In genomic region chr2:126715576-126716406, GRCh38 we compare ENCODE assay signal across 1 cellular context.
TF ChIP-seq lines count a peak whose summit lies in the region.

No MANE protein-coding gene starts in this region.

TF ChIP-seq in GM12878, 131 proteins besides CTCF, POLR2A, EP300 and RAD21 (continued from another document):
- TF ChIP-seq, protein P1, sequence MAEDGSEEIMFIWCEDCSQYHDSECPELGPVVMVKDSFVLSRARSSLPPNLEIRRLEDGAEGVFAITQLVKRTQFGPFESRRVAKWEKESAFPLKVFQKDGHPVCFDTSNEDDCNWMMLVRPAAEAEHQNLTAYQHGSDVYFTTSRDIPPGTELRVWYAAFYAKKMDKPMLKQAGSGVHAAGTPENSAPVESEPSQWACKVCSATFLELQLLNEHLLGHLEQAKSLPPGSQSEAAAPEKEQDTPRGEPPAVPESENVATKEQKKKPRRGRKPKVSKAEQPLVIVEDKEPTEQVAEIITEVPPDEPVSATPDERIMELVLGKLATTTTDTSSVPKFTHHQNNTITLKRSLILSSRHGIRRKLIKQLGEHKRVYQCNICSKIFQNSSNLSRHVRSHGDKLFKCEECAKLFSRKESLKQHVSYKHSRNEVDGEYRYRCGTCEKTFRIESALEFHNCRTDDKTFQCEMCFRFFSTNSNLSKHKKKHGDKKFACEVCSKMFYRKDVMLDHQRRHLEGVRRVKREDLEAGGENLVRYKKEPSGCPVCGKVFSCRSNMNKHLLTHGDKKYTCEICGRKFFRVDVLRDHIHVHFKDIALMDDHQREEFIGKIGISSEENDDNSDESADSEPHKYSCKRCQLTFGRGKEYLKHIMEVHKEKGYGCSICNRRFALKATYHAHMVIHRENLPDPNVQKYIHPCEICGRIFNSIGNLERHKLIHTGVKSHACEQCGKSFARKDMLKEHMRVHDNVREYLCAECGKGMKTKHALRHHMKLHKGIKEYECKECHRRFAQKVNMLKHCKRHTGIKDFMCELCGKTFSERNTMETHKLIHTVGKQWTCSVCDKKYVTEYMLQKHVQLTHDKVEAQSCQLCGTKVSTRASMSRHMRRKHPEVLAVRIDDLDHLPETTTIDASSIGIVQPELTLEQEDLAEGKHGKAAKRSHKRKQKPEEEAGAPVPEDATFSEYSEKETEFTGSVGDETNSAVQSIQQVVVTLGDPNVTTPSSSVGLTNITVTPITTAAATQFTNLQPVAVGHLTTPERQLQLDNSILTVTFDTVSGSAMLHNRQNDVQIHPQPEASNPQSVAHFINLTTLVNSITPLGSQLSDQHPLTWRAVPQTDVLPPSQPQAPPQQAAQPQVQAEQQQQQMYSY (CRISPR knock-in tag; IDR thresholded peaks at IDR 0.05): no peak
- TF ChIP-seq SIX5 (IDR thresholded peaks at IDR 0.05; ENCODE audit: low read depth, low read length, severe bottlenecking) (no peak), IKZF2 (IDR thresholded peaks at IDR 0.05) (no peak), ZZZ3 (IDR thresholded peaks at IDR 0.05; ENCODE audit: control insufficient read depth, insufficient read length, low read depth) (no peak), TCF12 (IDR thresholded peaks at IDR 0.05; ENCODE audit: low read depth, low read length) (no peak), BMI1 (IDR thresholded peaks at IDR 0.05; ENCODE audit: borderline replicate concordance) (no peak), POLR2AphosphoS5 (IDR thresholded peaks at IDR 0.05; ENCODE audit: low read length) (no peak), FOXK2 (IDR thresholded peaks at IDR 0.05) (no peak), SP1 (IDR thresholded peaks at IDR 0.05; ENCODE audit: low read depth, low read length) (no peak), RAD51 (IDR thresholded peaks at IDR 0.05) (no peak)
- TF ChIP-seq, protein P2, sequence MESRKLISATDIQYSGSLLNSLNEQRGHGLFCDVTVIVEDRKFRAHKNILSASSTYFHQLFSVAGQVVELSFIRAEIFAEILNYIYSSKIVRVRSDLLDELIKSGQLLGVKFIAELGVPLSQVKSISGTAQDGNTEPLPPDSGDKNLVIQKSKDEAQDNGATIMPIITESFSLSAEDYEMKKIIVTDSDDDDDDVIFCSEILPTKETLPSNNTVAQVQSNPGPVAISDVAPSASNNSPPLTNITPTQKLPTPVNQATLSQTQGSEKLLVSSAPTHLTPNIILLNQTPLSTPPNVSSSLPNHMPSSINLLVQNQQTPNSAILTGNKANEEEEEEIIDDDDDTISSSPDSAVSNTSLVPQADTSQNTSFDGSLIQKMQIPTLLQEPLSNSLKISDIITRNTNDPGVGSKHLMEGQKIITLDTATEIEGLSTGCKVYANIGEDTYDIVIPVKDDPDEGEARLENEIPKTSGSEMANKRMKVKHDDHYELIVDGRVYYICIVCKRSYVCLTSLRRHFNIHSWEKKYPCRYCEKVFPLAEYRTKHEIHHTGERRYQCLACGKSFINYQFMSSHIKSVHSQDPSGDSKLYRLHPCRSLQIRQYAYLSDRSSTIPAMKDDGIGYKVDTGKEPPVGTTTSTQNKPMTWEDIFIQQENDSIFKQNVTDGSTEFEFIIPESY (IDR thresholded peaks at IDR 0.05): no peak
- TF ChIP-seq, protein P3, sequence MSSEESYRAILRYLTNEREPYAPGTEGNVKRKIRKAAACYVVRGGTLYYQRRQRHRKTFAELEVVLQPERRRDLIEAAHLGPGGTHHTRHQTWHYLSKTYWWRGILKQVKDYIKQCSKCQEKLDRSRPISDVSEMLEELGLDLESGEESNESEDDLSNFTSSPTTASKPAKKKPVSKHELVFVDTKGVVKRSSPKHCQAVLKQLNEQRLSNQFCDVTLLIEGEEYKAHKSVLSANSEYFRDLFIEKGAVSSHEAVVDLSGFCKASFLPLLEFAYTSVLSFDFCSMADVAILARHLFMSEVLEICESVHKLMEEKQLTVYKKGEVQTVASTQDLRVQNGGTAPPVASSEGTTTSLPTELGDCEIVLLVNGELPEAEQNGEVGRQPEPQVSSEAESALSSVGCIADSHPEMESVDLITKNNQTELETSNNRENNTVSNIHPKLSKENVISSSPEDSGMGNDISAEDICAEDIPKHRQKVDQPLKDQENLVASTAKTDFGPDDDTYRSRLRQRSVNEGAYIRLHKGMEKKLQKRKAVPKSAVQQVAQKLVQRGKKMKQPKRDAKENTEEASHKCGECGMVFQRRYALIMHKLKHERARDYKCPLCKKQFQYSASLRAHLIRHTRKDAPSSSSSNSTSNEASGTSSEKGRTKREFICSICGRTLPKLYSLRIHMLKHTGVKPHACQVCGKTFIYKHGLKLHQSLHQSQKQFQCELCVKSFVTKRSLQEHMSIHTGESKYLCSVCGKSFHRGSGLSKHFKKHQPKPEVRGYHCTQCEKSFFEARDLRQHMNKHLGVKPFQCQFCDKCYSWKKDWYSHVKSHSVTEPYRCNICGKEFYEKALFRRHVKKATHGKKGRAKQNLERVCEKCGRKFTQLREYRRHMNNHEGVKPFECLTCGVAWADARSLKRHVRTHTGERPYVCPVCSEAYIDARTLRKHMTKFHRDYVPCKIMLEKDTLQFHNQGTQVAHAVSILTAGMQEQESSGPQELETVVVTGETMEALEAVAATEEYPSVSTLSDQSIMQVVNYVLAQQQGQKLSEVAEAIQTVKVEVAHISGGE (CRISPR knock-in tag; IDR thresholded peaks at IDR 0.05): no peak
